ENCODE assay signal across 1 cellular context in genomic region chr21:36698160-36699025, GRCh38.
A peak's percentile ranks its signal among the peaks of the same experiment; 100 is the strongest.
TF ChIP-seq lines count a peak whose summit lies in the region.

No MANE protein-coding gene starts in this region.

TF ChIP-seq in HCT116, 20 proteins besides CTCF, POLR2A, EP300 and RAD21 (continued from another document):
- TF ChIP-seq REST (IDR thresholded peaks at IDR 0.05; ENCODE audit: low read depth) = no peak
- no peak for TF ChIP-seq JUND (IDR thresholded peaks at IDR 0.05)
- TF ChIP-seq SP1 (IDR thresholded peaks at IDR 0.05; ENCODE audit: low read depth) = no peak
- TF ChIP-seq SIN3A (IDR thresholded peaks at IDR 0.05; ENCODE audit: low read depth) = no peak
- TF ChIP-seq YY1 (IDR thresholded peaks at IDR 0.05; ENCODE audit: extremely low read depth, insufficient replicate concordance, low read depth, low read length) = no peak
- TF ChIP-seq ZFX (IDR thresholded peaks at IDR 0.05) = peak; percentile 82
- TF ChIP-seq ZNF274 (IDR thresholded peaks at IDR 0.05; ENCODE audit: low read depth, low read length) = no peak
